In the genomic region with DNA sequence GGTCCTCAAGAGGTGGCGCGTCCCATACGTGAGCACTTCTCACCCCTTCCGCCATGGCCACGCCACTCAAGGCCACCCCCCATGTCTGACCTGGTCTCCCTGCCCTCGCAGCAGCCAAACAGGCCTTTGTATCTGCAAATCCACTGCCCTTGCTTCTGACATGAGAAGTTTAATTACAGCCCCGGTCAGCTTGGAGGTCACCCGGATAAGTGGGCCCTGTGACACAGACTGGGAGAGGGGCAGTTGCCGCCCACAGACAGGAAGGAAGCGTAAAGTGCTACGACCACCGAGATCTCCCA, we compare ENCODE assay signal across 19 cellular contexts. TPM values are rescaled to one million over a fixed set of nuclear protein-coding genes. Genes with fewer than 3 reads are reported as not detected.
DNase-seq lines count a peak whose midpoint lies in the region; ATAC-seq and TF ChIP-seq lines count a peak whose summit lies in the region.
"Had no signal": no experiment of that assay in that cellular context is flagged by ENCODE, and none has a peak within 500 bp of the region (broad histone marks: within the 10 kb centered on the region; RNA-seq: fewer than 3 reads in every experiment).

No MANE protein-coding gene starts in this region.

- no peaks in the 10 kb centered on the region for H3K27me3 ChIP-seq in sigmoid colon

- no peak overlapping the region for H3K4me3 Mint-ChIP-seq in activated naive CD4-positive, alpha-beta T cell treated with anti-CD3 and anti-CD28 coated beads for 36 hours
- H3K4me3 Mint-ChIP-seq: B cell; CD4-positive, alpha-beta T cell had no signal

- no peaks in the 10 kb centered on the region for H3K9me3 ChIP-seq in HEK293 (ENCODE audit: control insufficient read depth, insufficient read depth, low read depth, low read length)
- no peaks in the 10 kb centered on the region for H3K9me3 ChIP-seq in sigmoid colon

- H3K27me3 Mint-ChIP-seq in activated naive CD4-positive, alpha-beta T cell treated with anti-CD3 and anti-CD28 coated beads for 36 hours (ENCODE audit: low read depth): no peaks in the 10 kb centered on the region

- H3K27ac ChIP-seq in HEK293 (ENCODE audit: extremely low read depth, low read depth, low read length): no peak overlapping the region
- no peak overlapping the region for H3K27ac ChIP-seq in sigmoid colon
- H3K27ac ChIP-seq: SK-N-MC had no signal

- H3K36me3 ChIP-seq in HEK293 (ENCODE audit: control insufficient read depth in 2 of 2, insufficient read depth in 1 of 2, low read length in 2 of 2) (no peaks in the 10 kb centered on the region), sigmoid colon (no peaks in the 10 kb centered on the region)

- TF ChIP-seq POLR2A in sigmoid colon (IDR thresholded peaks at IDR 0.05): no peak

- H3K4me1 ChIP-seq in HEK293 (ENCODE audit: control insufficient read depth, insufficient read depth, low read length) (no peaks in the 10 kb centered on the region), sigmoid colon (no peaks in the 10 kb centered on the region)

- CTCF ChIA-PET in activated naive CD4-positive, alpha-beta T cell treated with anti-CD3 and anti-CD28 coated beads for 36 hours (lab: Charles Lee): interaction anchor here (0.6 kb wide), 1 partner anchor 145 kb away, joined by 3 read pairs; no protein-coding TSS in a partner anchor
- CTCF ChIA-PET in HEK293 (lab: Yijun Ruan, JAX): interaction anchor here (0.8 to 1.3 kb wide), 2 partner anchors 11 to 305 kb away, joined by 3 to 4 read pairs; no protein-coding TSS in a partner anchor

- H3K27ac Mint-ChIP-seq in activated naive CD4-positive, alpha-beta T cell treated with anti-CD3 and anti-CD28 coated beads for 36 hours: no peak overlapping the region
- H3K27ac Mint-ChIP-seq: B cell; CD4-positive, alpha-beta T cell had no signal

- no peak for TF ChIP-seq EP300 in sigmoid colon (IDR thresholded peaks at IDR 0.05)

- no peak for ATAC-seq in HG03565 (IDR thresholded peaks at IDR 0.05; ENCODE audit: unreplicated experiment)
- ATAC-seq: GM12878, Right ventricle myocardium inferior had no signal

- intact Hi-C loops in activated naive CD4-positive, alpha-beta T cell treated with anti-CD3 and anti-CD28 coated beads for 36 hours (cut with micrococcal nuclease): no loop called here
- intact Hi-C loops in sigmoid colon (cut with DNase I): no loop called here

- H3K4me3 ChIP-seq in HEK293 (ENCODE audit: low read depth, low read length): no peak overlapping the region
- H3K4me3 ChIP-seq in sigmoid colon: no peak overlapping the region
- H3K4me3 ChIP-seq: GM12878, SK-N-MC had no signal

- POLR2A ChIA-PET in HEK293 (lab: Yijun Ruan, JAX): no interaction called here

- H3K36me3 Mint-ChIP-seq in activated naive CD4-positive, alpha-beta T cell treated with anti-CD3 and anti-CD28 coated beads for 36 hours (ENCODE audit: low read depth): no peaks in the 10 kb centered on the region

- H3K4me1 Mint-ChIP-seq in activated naive CD4-positive, alpha-beta T cell treated with anti-CD3 and anti-CD28 coated beads for 36 hours (ENCODE audit: low read depth): no peaks in the 10 kb centered on the region
- H3K4me1 Mint-ChIP-seq: B cell had no signal

- WGBS in sigmoid colon, 2 donors: 72 to 87% methylated on average over 12 of the region's 12 CpGs

- peak; percentile 1 for DNase-seq in activated naive CD4-positive, alpha-beta T cell treated with anti-CD3 and anti-CD28 coated beads for 36 hours
- DNase-seq in activated naive CD4-positive, alpha-beta T cell treated with anti-CD3 and anti-CD28 coated beads, Interleukin-2, amount 50 U/mL, for 16 hours: no peak
- peak; percentile 77 for DNase-seq in mesenteric fat pad (ENCODE audit: low spot score)
- peak; percentile 54 for DNase-seq in sigmoid colon
- DNase-seq in DMS153 (lab: John Stamatoyannopoulos, UW): no peak
- DNase-seq in HuH-7 (ENCODE audit: low spot score): no peak
- DNase-seq: DMS53, EL, NCI-H1092 treated with DMSO at 0.1 percent for 48 hours, NCI-H2081, NCI-H2171 treated with DMSO at 0.1 percent for 48 hours, NCI-H446 treated with DMSO at 0.1 percent for 48 hours had no signal

- H3K9me3 Mint-ChIP-seq in activated naive CD4-positive, alpha-beta T cell treated with anti-CD3 and anti-CD28 coated beads for 36 hours: no peaks in the 10 kb centered on the region
- H3K9me3 Mint-ChIP-seq: CD4-positive, alpha-beta T cell had no signal

- TF ChIP-seq CTCF in HEK293 (tag by site-specific recombination; IDR thresholded peaks at IDR 0.05) (no peak), sigmoid colon (IDR thresholded peaks at IDR 0.05) (no peak)

TF ChIP-seq in HEK293, 187 proteins besides CTCF, POLR2A, EP300 and RAD21:
- no peak for TF ChIP-seq BCL11B (tag by site-specific recombination; IDR thresholded peaks at IDR 0.05; ENCODE audit: low read depth)
- TF ChIP-seq, protein P1, sequence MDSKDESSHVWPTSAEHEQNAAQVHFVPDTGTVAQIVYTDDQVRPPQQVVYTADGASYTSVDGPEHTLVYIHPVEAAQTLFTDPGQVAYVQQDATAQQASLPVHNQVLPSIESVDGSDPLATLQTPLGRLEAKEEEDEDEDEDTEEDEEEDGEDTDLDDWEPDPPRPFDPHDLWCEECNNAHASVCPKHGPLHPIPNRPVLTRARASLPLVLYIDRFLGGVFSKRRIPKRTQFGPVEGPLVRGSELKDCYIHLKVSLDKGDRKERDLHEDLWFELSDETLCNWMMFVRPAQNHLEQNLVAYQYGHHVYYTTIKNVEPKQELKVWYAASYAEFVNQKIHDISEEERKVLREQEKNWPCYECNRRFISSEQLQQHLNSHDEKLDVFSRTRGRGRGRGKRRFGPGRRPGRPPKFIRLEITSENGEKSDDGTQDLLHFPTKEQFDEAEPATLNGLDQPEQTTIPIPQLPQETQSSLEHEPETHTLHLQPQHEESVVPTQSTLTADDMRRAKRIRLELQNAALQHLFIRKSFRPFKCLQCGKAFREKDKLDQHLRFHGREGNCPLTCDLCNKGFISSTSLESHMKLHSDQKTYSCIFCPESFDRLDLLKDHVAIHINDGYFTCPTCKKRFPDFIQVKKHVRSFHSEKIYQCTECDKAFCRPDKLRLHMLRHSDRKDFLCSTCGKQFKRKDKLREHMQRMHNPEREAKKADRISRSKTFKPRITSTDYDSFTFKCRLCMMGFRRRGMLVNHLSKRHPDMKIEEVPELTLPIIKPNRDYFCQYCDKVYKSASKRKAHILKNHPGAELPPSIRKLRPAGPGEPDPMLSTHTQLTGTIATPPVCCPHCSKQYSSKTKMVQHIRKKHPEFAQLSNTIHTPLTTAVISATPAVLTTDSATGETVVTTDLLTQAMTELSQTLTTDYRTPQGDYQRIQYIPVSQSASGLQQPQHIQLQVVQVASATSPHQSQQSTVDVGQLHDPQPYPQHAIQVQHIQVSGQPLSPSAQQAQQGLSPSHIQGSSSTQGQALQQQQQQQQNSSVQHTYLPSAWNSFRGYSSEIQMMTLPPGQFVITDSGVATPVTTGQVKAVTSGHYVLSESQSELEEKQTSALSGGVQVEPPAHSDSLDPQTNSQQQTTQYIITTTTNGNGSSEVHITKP (tag by site-specific recombination; IDR thresholded peaks at IDR 0.05): 0 out of 2 replicates have a peak, but pooled peaks have one; percentile 20
- TF ChIP-seq ZNF292 (tag by site-specific recombination; IDR thresholded peaks at IDR 0.05; ENCODE audit: borderline replicate concordance, low read depth): no peak
- no peak for TF ChIP-seq OSR2 (tag by site-specific recombination; IDR thresholded peaks at IDR 0.05)
- TF ChIP-seq ZFP3 (tag by site-specific recombination; IDR thresholded peaks at IDR 0.05; ENCODE audit: low read depth): no peak

RNA-seq across cellular contexts. Expression of a gene that starts 44.5 kb away (rescaled TPM):
- 10 to 100 TPM; 10.3 to 11.9 TPM for total RNA-seq in activated naive CD4-positive, alpha-beta T cell treated with anti-CD3 and anti-CD28 coated beads for 36 hours
- total RNA-seq in mesenteric fat pad (135 TPM), sigmoid colon (100 to 1,000 TPM in 3 of 4 donors, 10 to 100 TPM in 1; 64.1 to 144 (median 117) TPM)
- polyA plus RNA-seq in sigmoid colon: 10 to 100 TPM; 34.3 to 41.4 (median 37.5) TPM

Comparison
In these comparisons a context has a peak if more than half of its experiments do, and no peak if none do; other contexts are left out.
1. DNase-seq: peak in activated naive CD4-positive, alpha-beta T cell treated with anti-CD3 and anti-CD28 coated beads for 36 hours (single experiment), mesenteric fat pad (single experiment) and sigmoid colon (single experiment); none in activated naive CD4-positive, alpha-beta T cell treated with anti-CD3 and anti-CD28 coated beads, Interleukin-2, amount 50 U/mL, for 16 hours (single experiment), DMS153 (single experiment) and HuH-7 (single experiment).
2. RNA of a gene that starts 44.5 kb away (total RNA-seq): 135 TPM in mesenteric fat pad (single experiment) and 64.1 to 144 TPM in sigmoid colon; 10.3 to 11.9 TPM in activated naive CD4-positive, alpha-beta T cell treated with anti-CD3 and anti-CD28 coated beads for 36 hours; every median in the first group is over 4 times any median in the second.